Comparison of ENCODE assay signal across 1 cellular context in the genomic region with DNA sequence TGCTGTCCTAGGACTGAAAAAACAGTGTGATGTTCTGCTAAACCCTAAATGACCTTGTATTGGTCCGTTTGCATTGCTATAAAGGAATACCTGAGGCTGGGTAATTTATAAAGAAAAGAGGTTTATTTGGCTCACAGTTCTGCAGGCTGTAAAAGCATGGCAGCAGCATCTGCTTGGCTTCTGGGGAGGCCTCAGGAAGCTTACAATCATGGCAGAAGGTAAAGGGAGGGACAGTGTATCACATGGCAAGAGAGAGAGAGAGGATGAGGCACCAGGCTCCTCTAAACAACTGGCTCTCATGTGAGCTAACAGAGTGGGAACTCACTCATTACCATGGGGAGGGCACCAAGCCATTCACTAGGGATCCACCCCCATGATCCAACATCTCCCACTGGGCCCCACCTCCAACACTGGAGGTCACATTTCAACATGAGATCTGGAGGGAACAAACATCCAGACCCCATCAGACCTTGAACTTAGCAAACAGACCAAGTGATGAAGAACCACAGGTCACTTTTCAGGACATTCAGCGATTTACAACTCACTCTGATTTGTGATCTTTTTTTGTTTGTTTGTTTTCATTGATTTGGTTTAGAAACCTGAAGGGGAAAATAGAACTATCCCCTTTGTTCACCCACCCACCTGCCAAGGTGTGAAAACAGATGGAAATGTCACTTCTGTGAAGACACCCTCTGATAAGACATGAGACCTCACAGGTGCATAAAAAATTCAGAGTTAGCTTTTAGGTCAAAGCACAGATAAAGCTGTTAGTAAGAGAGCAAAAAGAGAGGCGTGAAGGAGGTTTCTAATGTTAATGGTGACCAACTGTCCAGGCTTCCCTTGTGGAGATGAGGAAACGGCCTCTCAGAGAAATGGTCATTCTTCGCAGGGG.
TF ChIP-seq lines count a peak whose summit lies in the region.

No MANE protein-coding gene starts in this region.

TF ChIP-seq in IMR-90, 13 proteins besides CTCF, POLR2A, EP300 and RAD21:
- TF ChIP-seq RFX5 (IDR thresholded peaks at IDR 0.05; ENCODE audit: low read depth, low read length) (no peak), MAZ (IDR thresholded peaks at IDR 0.05; ENCODE audit: borderline replicate concordance, low read depth, low read length) (no peak), SMC3 (IDR thresholded peaks at IDR 0.05; ENCODE audit: low read depth, low read length) (no peak), CEBPB (IDR thresholded peaks at IDR 0.05; ENCODE audit: low read depth, low read length) (no peak), MXI1 (IDR thresholded peaks at IDR 0.05; ENCODE audit: borderline replicate concordance, low read depth, low read length) (no peak), USF2 (IDR thresholded peaks at IDR 0.05; ENCODE audit: low read depth, low read length) (no peak), MAFK (IDR thresholded peaks at IDR 0.05; ENCODE audit: low read depth, low read length) (no peak), ELK1 (IDR thresholded peaks at IDR 0.05; ENCODE audit: borderline replicate concordance, low read depth, low read length) (no peak), BHLHE40 (IDR thresholded peaks at IDR 0.05; ENCODE audit: low read depth, low read length) (no peak), CHD1 (IDR thresholded peaks at IDR 0.05; ENCODE audit: low read depth, low read length) (no peak), FOS (IDR thresholded peaks at IDR 0.05; ENCODE audit: low read depth, low read length) (no peak), NFE2L2 (IDR thresholded peaks at IDR 0.05; ENCODE audit: low read depth, low read length) (no peak), RCOR1 (IDR thresholded peaks at IDR 0.05; ENCODE audit: insufficient replicate concordance, low read length) (no peak)
